8 cellular contexts compared by ENCODE assay signal in the genomic region with DNA sequence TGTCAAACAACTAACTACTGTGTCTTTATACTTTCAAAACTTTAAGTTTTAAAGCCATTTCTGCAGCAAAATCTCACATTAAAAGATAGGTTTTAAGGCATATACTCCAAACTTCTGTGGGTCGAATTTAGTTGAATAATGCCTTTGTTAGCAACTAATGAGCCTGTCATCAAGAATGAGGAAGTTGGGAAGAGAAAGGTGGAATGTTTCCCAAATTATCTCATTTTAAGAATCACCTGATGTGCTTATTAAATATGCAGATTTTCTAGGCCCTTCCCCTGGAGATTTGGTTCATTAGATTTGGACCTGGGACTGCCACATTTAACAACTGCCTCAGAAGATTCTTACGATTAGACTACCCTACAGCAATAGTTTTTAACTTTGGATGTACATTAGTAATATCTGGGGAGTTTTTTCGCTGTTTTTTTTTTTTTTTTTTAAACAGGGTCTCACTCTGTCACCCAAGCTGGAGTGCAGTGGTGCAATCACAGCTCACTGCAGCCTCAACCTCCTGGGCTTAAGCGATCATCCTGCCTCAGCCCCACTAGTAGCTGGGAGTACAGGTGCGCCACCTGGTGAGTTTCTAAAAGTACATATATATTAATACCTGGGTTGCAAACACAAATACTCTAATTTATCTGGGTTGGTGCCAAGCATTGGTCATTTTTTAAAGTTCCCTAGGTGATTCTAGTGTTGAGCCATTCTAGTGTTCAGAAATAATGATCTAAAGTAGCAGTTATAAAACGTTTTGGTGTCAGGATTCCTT. TPM values are rescaled to one million over a fixed set of nuclear protein-coding genes. Genes with fewer than 3 reads are reported as not detected.
DNase-seq lines count a peak whose midpoint lies in the region; ATAC-seq and TF ChIP-seq lines count a peak whose summit lies in the region.

No MANE protein-coding gene starts in this region.

- WGBS in transverse colon (ENCODE audit: low coverage in 1 of 2), 2 donors: 40 to 46% methylated on average over 2 to 6 of the region's 6 CpGs

- H3K9me3 ChIP-seq in transverse colon: no peaks in the 10 kb centered on the region

- TF ChIP-seq POLR2A in transverse colon (IDR thresholded peaks at IDR 0.05): no peak

- H3K4me3 ChIP-seq in transverse colon: no peak overlapping the region

- peak; percentile 1 for DNase-seq in stimulated activated CD4-positive, alpha-beta T cell treated with anti-CD3 and anti-CD28 coated beads, Interleukin-12 subunit alpha, Interleukin-12 subunit beta, amount 100 ng/mL, for 4 hours
- no peak for DNase-seq in stimulated activated CD4-positive, alpha-beta T cell treated with anti-CD3 and anti-CD28 coated beads, Interleukin-1b, Interleukin-23, amount 100 ng/mL, for 48 hours
- peak; percentile 11 for DNase-seq in activated CD4-positive, alpha-beta T cell treated with anti-CD3 and anti-CD28 coated beads for 48 hours
- peak; percentile 29 for DNase-seq in transverse colon
- no peak for DNase-seq in effector CD8-positive, alpha-beta T cell (lab: John Stamatoyannopoulos, UW)
- DNase-seq in hypothalamus (lab: John Stamatoyannopoulos, UW): no peak

- no peaks in the 10 kb centered on the region for H3K27me3 ChIP-seq in transverse colon

- intact Hi-C loops in transverse colon (cut with DNase I; ENCODE audit: low total_unique reads): no loop called here

- H3K27ac ChIP-seq in transverse colon: no peak overlapping the region

- H3K36me3 ChIP-seq in transverse colon: no peaks in the 10 kb centered on the region

- in situ Hi-C loops in transverse colon (cut with MboI; ENCODE audit: low pct_ligation_motif_present in 1 of 4, low pct_unique_long_range_greater_than_20kb in 1 of 4, low sequenced_read_pairs in 3 of 4): no loop called here

- ATAC-seq in HG02943 (IDR thresholded peaks at IDR 0.05; ENCODE audit: low read depth, unreplicated experiment) (peak; percentile 43), HG03095 (IDR thresholded peaks at IDR 0.05; ENCODE audit: unreplicated experiment) (no peak)

- TF ChIP-seq EP300 in transverse colon (IDR thresholded peaks at IDR 0.05; ENCODE audit: low read depth): no peak

- H3K4me1 ChIP-seq in transverse colon: no peaks in the 10 kb centered on the region

- no peak for TF ChIP-seq CTCF in transverse colon (IDR thresholded peaks at IDR 0.05)

RNA-seq across cellular contexts. Expression of gene TASL, which starts 16.1 kb away (rescaled TPM):
- total RNA-seq in transverse colon: 1 to 10 TPM in 2 of 4 donors, under 1 TPM in 1, not detected in 1; 0.27 to 3.7 (median 1.6) TPM

RNA-seq across cellular contexts. Expression of gene GK, which starts 59.6 kb away (rescaled TPM):
- 10 to 100 TPM in 3 of 4 donors, 1 to 10 TPM in 1; 2.2 to 30.2 (median 19.6) TPM for total RNA-seq in transverse colon

Comparison
In these comparisons a context has a peak if more than half of its experiments do, and no peak if none do; other contexts are left out.
1. DNase-seq: peak in stimulated activated CD4-positive, alpha-beta T cell treated with anti-CD3 and anti-CD28 coated beads, Interleukin-12 subunit alpha, Interleukin-12 subunit beta, amount 100 ng/mL, for 4 hours (single experiment), activated CD4-positive, alpha-beta T cell treated with anti-CD3 and anti-CD28 coated beads for 48 hours (single experiment) and transverse colon (single experiment); none in stimulated activated CD4-positive, alpha-beta T cell treated with anti-CD3 and anti-CD28 coated beads, Interleukin-1b, Interleukin-23, amount 100 ng/mL, for 48 hours (single experiment), effector CD8-positive, alpha-beta T cell (single experiment) and hypothalamus (0 of 51).